ENCODE assay signal across 11 cellular contexts in genomic region chr15:85725019-85725418, GRCh38.
DNase-seq lines count a peak whose midpoint lies in the region; ATAC-seq, FAIRE-seq and TF ChIP-seq lines count a peak whose summit lies in the region.
"Had no signal": no experiment of that assay in that cellular context is flagged by ENCODE, and none has a peak within 500 bp of the region (broad histone marks: within the 10 kb centered on the region; RNA-seq: fewer than 3 reads in every experiment).

No MANE protein-coding gene starts in this region.

- no peak for FAIRE-seq in astrocyte (lab: Jason Lieb, UNC)

- WGBS in GM23248 (ENCODE audit: low coverage in 1 of 2, low lambda C conversion rate in 2 of 2, missing lambda C conversion rate in 2 of 2), 2 experiments, result 40 to 52% methylated on average over 3 of the region's 3 CpGs

- ATAC-seq in GM18909 (IDR thresholded peaks at IDR 0.05; ENCODE audit: poor library complexity, unreplicated experiment) (no peak), HG02852 (IDR thresholded peaks at IDR 0.05; ENCODE audit: unreplicated experiment) (no peak), GM18519 (IDR thresholded peaks at IDR 0.05; ENCODE audit: low FRiP score, unreplicated experiment) (no peak)

- TF ChIP-seq CTCF in astrocyte (IDR thresholded peaks at IDR 0.05; ENCODE audit: insufficient read depth, low read depth, low read length) (no peak), right atrium auricular region (IDR thresholded peaks at IDR 0.05) (no peak)

- H3K79me2 ChIP-seq in GM23248 (ENCODE audit: insufficient read depth) (no peaks in the 10 kb centered on the region), astrocyte (ENCODE audit: insufficient read depth, low read length) (no peaks in the 10 kb centered on the region)

- DNase-seq in GM23248 (peak; percentile 56), astrocyte (ENCODE audit: low read depth) (peak; percentile 27), right atrium auricular region (ENCODE audit: low spot score) (no peak), DMS114 treated with DMSO at 0.1 percent for 48 hours (lab: John Stamatoyannopoulos, UW; ENCODE audit: unreplicated experiment) (no peak)
- DNase-seq: NCI-H524 had no signal

- H3K36me3 ChIP-seq in GM23248 (ENCODE audit: low read depth), result peaks cover 21% of the 10 kb centered on the region
- peaks cover 44% of the 10 kb centered on the region for H3K36me3 ChIP-seq in astrocyte (ENCODE audit: insufficient read depth, low read length)
- peaks cover 94% of the 10 kb centered on the region for H3K36me3 ChIP-seq in right atrium auricular region

- H3F3A ChIP-seq in GM23248 (ENCODE audit: insufficient read depth), result peaks cover 49% of the 10 kb centered on the region

- H4K20me1 ChIP-seq in GM23248 (ENCODE audit: insufficient read depth), result no peaks in the 10 kb centered on the region
- no peaks in the 10 kb centered on the region for H4K20me1 ChIP-seq in astrocyte (ENCODE audit: insufficient read depth, low read length)

- no peak overlapping the region for H3K4me3 Mint-ChIP-seq in astrocyte (ENCODE audit: unreplicated experiment)
- H3K4me3 Mint-ChIP-seq: brain, mesothelial cell of epicardium had no signal

- H3K36me3 Mint-ChIP-seq in astrocyte (ENCODE audit: low read depth, unreplicated experiment), result peaks cover 9% of the 10 kb centered on the region

- H3K27me3 ChIP-seq in GM23248 (replicated peaks; ENCODE audit: insufficient read depth) (no peaks in the 10 kb centered on the region), astrocyte (ENCODE audit: insufficient read depth, low read length) (no peaks in the 10 kb centered on the region), right atrium auricular region (no peaks in the 10 kb centered on the region)

- H3K4me1 Mint-ChIP-seq in astrocyte (ENCODE audit: low read depth, unreplicated experiment), result peaks cover 17% of the 10 kb centered on the region
- H3K4me1 Mint-ChIP-seq: mesothelial cell of epicardium had no signal

- H3K9me3 ChIP-seq in GM23248 (ENCODE audit: low read depth), result no peaks in the 10 kb centered on the region
- H3K9me3 ChIP-seq in astrocyte (ENCODE audit: insufficient read depth, low read depth, low read length), result no peaks in the 10 kb centered on the region
- no peaks in the 10 kb centered on the region for H3K9me3 ChIP-seq in right atrium auricular region

- H3K9ac ChIP-seq in GM23248 (no peak overlapping the region; the same call in 1 of the 2 replicates), astrocyte (ENCODE audit: low read length) (no peak overlapping the region)

- H2AFZ ChIP-seq in GM23248 (no peak overlapping the region), astrocyte (ENCODE audit: low read depth, low read length) (no peak overlapping the region)

- H3K4me1 ChIP-seq in GM23248 (ENCODE audit: insufficient read depth) (peaks cover 32% of the 10 kb centered on the region), astrocyte (ENCODE audit: insufficient read depth, low read length) (no peaks in the 10 kb centered on the region), right atrium auricular region (peaks cover 0 to 74% of the 10 kb centered on the region in 2 donors)

- peak overlapping the region; percentile 83 for H3K27ac ChIP-seq in GM23248
- no peak overlapping the region for H3K27ac ChIP-seq in astrocyte (ENCODE audit: low read depth, low read length)
- peak overlapping the region; percentile 85 to 87 for H3K27ac ChIP-seq in right atrium auricular region
- peak overlapping the region in 14 of 21 experiments; percentile 2 to 66 (median 38) for H3K27ac ChIP-seq in skin epidermis

- no peaks in the 10 kb centered on the region for H3K27me3 Mint-ChIP-seq in astrocyte (ENCODE audit: low read depth, unreplicated experiment)

- H3K27ac Mint-ChIP-seq in astrocyte (ENCODE audit: unreplicated experiment), result no peak overlapping the region
- H3K27ac Mint-ChIP-seq: mesothelial cell of epicardium had no signal

- H3K4me2 ChIP-seq in GM23248 (ENCODE audit: unreplicated experiment), result peak overlapping the region; percentile 36
- H3K4me2 ChIP-seq in astrocyte (ENCODE audit: low read length), result no peak overlapping the region

- in situ Hi-C loops in GM23248 (cut with MboI), result no loop called here

- H3K9me2 ChIP-seq in GM23248 (ENCODE audit: insufficient read depth), result no peaks in the 10 kb centered on the region

- H3K4me3 ChIP-seq in GM23248 (no peak overlapping the region), astrocyte (ENCODE audit: insufficient read depth, low read depth, low read length) (no peak overlapping the region), right atrium auricular region (peak overlapping the region; percentile 2 to 10), skin epidermis (no peak overlapping the region)

- no peaks in the 10 kb centered on the region for H3K9me3 Mint-ChIP-seq in astrocyte (ENCODE audit: unreplicated experiment)
- H3K9me3 Mint-ChIP-seq: brain, mesothelial cell of epicardium had no signal

Comparison
In these comparisons a context has a peak if more than half of its experiments do, and no peak if none do; other contexts are left out.
1. DNase-seq: peak in GM23248 (single experiment) and astrocyte (single experiment); none in right atrium auricular region (single experiment) and DMS114 treated with DMSO at 0.1 percent for 48 hours (single experiment).
2. H3K4me3 ChIP-seq: peak in right atrium auricular region (2 of 2); none in GM23248 (single experiment), astrocyte (single experiment) and skin epidermis (0 of 7).